Comparison of ENCODE assay signal across 8 cellular contexts in genomic region chr16:56425439-56425832, GRCh38. TPM values are rescaled to one million over a fixed set of nuclear protein-coding genes. Genes with fewer than 3 reads are reported as not detected.
DNase-seq lines count a peak whose midpoint lies in the region; ATAC-seq and TF ChIP-seq lines count a peak whose summit lies in the region.

TSS of gene AMFR (minus strand) at chr16:56425545. CDS start at chr16:56425327, 218 bp downstream.

- H3K27ac Mint-ChIP-seq in endodermal cell, result peak within 1 kb of the TSS; percentile 92

- H3K4me3 Mint-ChIP-seq in endodermal cell, result peak within 1 kb of the TSS; percentile 82

- peaks cover 14% of the 10 kb centered on the region for H3K36me3 ChIP-seq in endodermal cell (ENCODE audit: control insufficient read depth, insufficient read depth, low read length)

- ATAC-seq in GM18511 (IDR thresholded peaks at IDR 0.05; ENCODE audit: unreplicated experiment) (peak; percentile 78), HG02981 (IDR thresholded peaks at IDR 0.05; ENCODE audit: unreplicated experiment) (peak; percentile 79)

- H3K27ac ChIP-seq in endodermal cell (ENCODE audit: low read depth, low read length), result no peak within 1 kb of the TSS

- no peaks in the 10 kb centered on the region for H3K9me3 Mint-ChIP-seq in endodermal cell

- H3K36me3 Mint-ChIP-seq in endodermal cell (ENCODE audit: low read depth), result peaks cover 4% of the 10 kb centered on the region

- TF ChIP-seq CTCF in AG09309 (IDR thresholded peaks at IDR 0.05; ENCODE audit: control insufficient read depth, insufficient read depth, low read depth, low read length, missing control alignments) (no peak), endodermal cell (conservative IDR thresholded peaks at IDR 0.05) (peak; percentile 66)

- H3K9ac ChIP-seq in endodermal cell (ENCODE audit: extremely low read depth, low read length, poor library complexity, severe bottlenecking), result peak within 1 kb of the TSS; percentile 53

- no peaks in the 10 kb centered on the region for H3K27me3 Mint-ChIP-seq in endodermal cell (ENCODE audit: insufficient read depth)

- H3K9me3 ChIP-seq in endodermal cell (ENCODE audit: control insufficient read depth, low read length), result no peaks in the 10 kb centered on the region

- WGBS in endodermal cell (ENCODE audit: insufficient coverage in 1 of 2, insufficient read length in 1 of 2), 2 experiments, result 0 to 2% methylated on average over 11 to 57 of the region's 57 CpGs

- peaks cover 31% of the 10 kb centered on the region for H3K4me1 Mint-ChIP-seq in endodermal cell

- peak; percentile 25 for DNase-seq in AG09309 (ENCODE audit: low read depth)
- DNase-seq in NCI-H510A (lab: John Stamatoyannopoulos, UW), result peak; percentile 50
- peak; percentile 80 for DNase-seq in endodermal cell
- DNase-seq in mesenteric fat pad (ENCODE audit: low spot score), result peak; percentile 90
- peak; percentile 57 for DNase-seq in stimulated activated CD8-positive, alpha-beta memory T cell treated with anti-CD3 and anti-CD28 coated beads, Interleukin-12 subunit alpha, Interleukin-12 subunit beta, amount 100 ng/mL, for 4 hours (ENCODE audit: low read depth)

- no peaks in the 10 kb centered on the region for H3K27me3 ChIP-seq in endodermal cell (ENCODE audit: control insufficient read depth, insufficient read depth, low read length, poor library complexity, severe bottlenecking)

- peaks cover 10% of the 10 kb centered on the region for H3K4me1 ChIP-seq in endodermal cell (ENCODE audit: control insufficient read depth, insufficient read depth, low read length)

- POLR2A ChIA-PET in activated CD8-positive, alpha-beta memory T cell treated with anti-CD3 and anti-CD28 coated beads for 36 hours (lab: Charles Lee), result interaction anchor here (1.0 kb wide), 1 partner anchor 26 kb away, joined by 3 read pairs; the partner anchor contains the start of genes NUDT21 and OGFOD1

- H3K4me3 ChIP-seq in AG09309 (ENCODE audit: control insufficient read depth, low read depth, low read length) (peak within 1 kb of the TSS; percentile 64), endodermal cell (ENCODE audit: low read length) (peak within 1 kb of the TSS; percentile 90)

- CTCF ChIA-PET in activated CD8-positive, alpha-beta memory T cell treated with anti-CD3 and anti-CD28 coated beads for 36 hours (lab: Charles Lee), result no interaction called here

RNA-seq across cellular contexts. Expression of gene AMFR, which starts in this region (rescaled TPM):
- total RNA-seq in activated CD8-positive, alpha-beta memory T cell treated with anti-CD3 and anti-CD28 coated beads for 36 hours, result 10 to 100 TPM; 56.7 to 56.9 TPM
- total RNA-seq in endodermal cell, result 10 to 100 TPM; 77.0 to 81.6 TPM
- 47.2 TPM for polyA plus RNA-seq in endodermal cell (2013, experiment 1 of 2)
- polyA plus RNA-seq in endodermal cell (2013, experiment 2 of 2), result 37.9 TPM
- 113 TPM for total RNA-seq in mesenteric fat pad

Comparison
In these comparisons a context has a peak if more than half of its experiments do, and no peak if none do; other contexts are left out.
1. DNase-seq: peak in every context shown above with its lines; median percentile 90 in mesenteric fat pad; 80 in endodermal cell; 57 in stimulated activated CD8-positive, alpha-beta memory T cell treated with anti-CD3 and anti-CD28 coated beads, Interleukin-12 subunit alpha, Interleukin-12 subunit beta, amount 100 ng/mL, for 4 hours; 50 in NCI-H510A; 25 in AG09309.